ENCODE assay signal across 25 cellular contexts in genomic region chr12:3446653-3447270, GRCh38. TPM values are rescaled to one million over a fixed set of nuclear protein-coding genes. Genes with fewer than 3 reads are reported as not detected.
DNase-seq lines count a peak whose midpoint lies in the region; ATAC-seq and TF ChIP-seq lines count a peak whose summit lies in the region.
"Had no signal": no experiment of that assay in that cellular context is flagged by ENCODE, and none has a peak within 500 bp of the region (broad histone marks: within the 10 kb centered on the region; RNA-seq: fewer than 3 reads in every experiment).

No MANE protein-coding gene starts in this region.

- no peak overlapping the region for H3K14ac ChIP-seq in neuronal stem cell (ENCODE audit: low read length)

- peak overlapping the region; percentile 83 for H2BK5ac ChIP-seq in neuronal stem cell (ENCODE audit: low read length)

- H3K36me3 ChIP-seq in RWPE2 (ENCODE audit: low read depth) (no peaks in the 10 kb centered on the region), endodermal cell (ENCODE audit: control insufficient read depth, insufficient read depth, low read length) (no peaks in the 10 kb centered on the region), neuronal stem cell (replicated peaks in 1 of 2; ENCODE audit: control insufficient read depth in 2 of 2, insufficient read depth in 2 of 2, low read length in 2 of 2) (no peaks in the 10 kb centered on the region)
- H3K36me3 ChIP-seq: BE2C, BLaER1 had no signal

- peaks cover 7% of the 10 kb centered on the region for H3K27me3 Mint-ChIP-seq in endodermal cell (ENCODE audit: insufficient read depth)
- peaks cover 7% of the 10 kb centered on the region for H3K27me3 Mint-ChIP-seq in activated T-helper 2 cell treated with anti-CD3 and anti-CD28 coated beads, Interferon-gamma antibody, Interleukin-2, Interleukin-4, amounts not matched to agents 10 μg/mL and 5 μg/mL and 100 μg/mL, durations not matched to agents 14 hours and 24 hours and 36 hours (ENCODE audit: low read depth)

- peaks cover 4% of the 10 kb centered on the region for H3K4me1 Mint-ChIP-seq in endodermal cell
- H3K4me1 Mint-ChIP-seq in activated T-helper 2 cell treated with anti-CD3 and anti-CD28 coated beads, Interferon-gamma antibody, Interleukin-2, Interleukin-4, amounts not matched to agents 10 μg/mL and 5 μg/mL and 100 μg/mL, durations not matched to agents 14 hours and 24 hours and 36 hours (ENCODE audit: low read depth), result no peaks in the 10 kb centered on the region
- H3K4me1 Mint-ChIP-seq: CD14-positive monocyte; CD4-positive, alpha-beta memory T cell; CD4-positive, CD25-positive, alpha-beta regulatory T cell; CD8-positive, alpha-beta memory T cell had no signal

- H3K23ac ChIP-seq in neuronal stem cell (ENCODE audit: low read depth, low read length, poor library complexity), result no peak overlapping the region

- DNase-seq in RWPE2 (ENCODE audit: low spot score) (peak; percentile 19), endodermal cell (peak; percentile 32), neuronal stem cell (ENCODE audit: low spot score) (no peak), left cardiac atrium (no peak)
- DNase-seq in activated T-helper 2 cell treated with anti-CD3 and anti-CD28 coated beads, Interferon-gamma antibody, Interleukin-2, Interleukin-4, amounts not matched to agents 10 μg/mL and 5 μg/mL and 100 μg/mL, durations not matched to agents 14 hours and 24 hours and 36 hours (ENCODE audit: low spot score), result no peak
- DNase-seq: 8988T; ACHN; BE2C; C1 segment of cervical spinal cord; CD4-positive, alpha-beta memory T cell; CD4-positive, CD25-positive, alpha-beta regulatory T cell; CD8-positive, alpha-beta memory T cell; DMS 273 treated with DMSO at 0.1 percent for 48 hours; DMS153; DMS53; DMS79; DND-41; EL; GDM1 had no signal

- WGBS in endodermal cell (ENCODE audit: insufficient coverage in 1 of 2, insufficient read length in 1 of 2), 2 experiments, result 85 to 88% methylated on average over 11 to 12 of the region's 12 CpGs
- WGBS in neuronal stem cell (ENCODE audit: extremely low coverage in 2 of 2, insufficient read length in 2 of 2, insufficient replicate concordance in 1 of 2), 2 donors, result no CpG with 5 or more reads among the region's 12 CpGs

- intact Hi-C loops in left cardiac atrium (cut with DNase I), result no loop called here
- intact Hi-C loops in activated T-helper 2 cell treated with anti-CD3 and anti-CD28 coated beads, Interferon-gamma antibody, Interleukin-2, Interleukin-4, amounts not matched to agents 10 μg/mL and 5 μg/mL and 100 μg/mL, durations not matched to agents 14 hours and 24 hours and 36 hours (cut with micrococcal nuclease), result no loop called here

- no peak overlapping the region for H3K9ac ChIP-seq in endodermal cell (ENCODE audit: extremely low read depth, low read length, poor library complexity, severe bottlenecking)
- H3K9ac ChIP-seq in neuronal stem cell (ENCODE audit: low read depth, low read length, poor library complexity), result no peak overlapping the region
- H3K9ac ChIP-seq: BLaER1 had no signal

- peaks cover 2% of the 10 kb centered on the region for H3K9me3 Mint-ChIP-seq in endodermal cell
- H3K9me3 Mint-ChIP-seq in activated T-helper 2 cell treated with anti-CD3 and anti-CD28 coated beads, Interferon-gamma antibody, Interleukin-2, Interleukin-4, amounts not matched to agents 10 μg/mL and 5 μg/mL and 100 μg/mL, durations not matched to agents 14 hours and 24 hours and 36 hours, result no peaks in the 10 kb centered on the region
- H3K9me3 Mint-ChIP-seq: CD14-positive monocyte had no signal

- H2BK12ac ChIP-seq in neuronal stem cell (ENCODE audit: low read length), result no peak overlapping the region

- no peak overlapping the region for H3K27ac ChIP-seq in RWPE2 (ENCODE audit: poor library complexity, severe bottlenecking)
- no peak overlapping the region for H3K27ac ChIP-seq in endodermal cell (ENCODE audit: low read depth, low read length)
- H3K27ac ChIP-seq in neuronal stem cell (replicated peaks; ENCODE audit: low read length), result no peak overlapping the region
- H3K27ac ChIP-seq: BLaER1 had no signal

- peak overlapping the region; percentile 63 for H2BK15ac ChIP-seq in neuronal stem cell (ENCODE audit: low read length)

- H2AFZ ChIP-seq in neuronal stem cell (ENCODE audit: low read length), result no peak overlapping the region

- no peak for TF ChIP-seq CTCF in RWPE2 (IDR thresholded peaks at IDR 0.05; ENCODE audit: poor library complexity, severe bottlenecking)
- TF ChIP-seq CTCF in endodermal cell (conservative IDR thresholded peaks at IDR 0.05), result no peak

- ATAC-seq in RWPE2 (ENCODE audit: low read depth) (no peak), left cardiac atrium (no peak)
- ATAC-seq: GM12878 had no signal

- H3K4me3 ChIP-seq in RWPE2 (ENCODE audit: severe bottlenecking) (no peak overlapping the region), endodermal cell (ENCODE audit: low read length) (no peak overlapping the region), neuronal stem cell (ENCODE audit: low read length in 2 of 2) (no peak overlapping the region)
- H3K4me3 ChIP-seq: BLaER1, GM12878 had no signal

- no peak overlapping the region for H3K4me3 Mint-ChIP-seq in endodermal cell
- no peak overlapping the region for H3K4me3 Mint-ChIP-seq in activated T-helper 2 cell treated with anti-CD3 and anti-CD28 coated beads, Interferon-gamma antibody, Interleukin-2, Interleukin-4, amounts not matched to agents 10 μg/mL and 5 μg/mL and 100 μg/mL, durations not matched to agents 14 hours and 24 hours and 36 hours (ENCODE audit: low read depth)
- H3K4me3 Mint-ChIP-seq: CD14-positive monocyte; CD4-positive, alpha-beta memory T cell; CD4-positive, CD25-positive, alpha-beta regulatory T cell had no signal

- no peak overlapping the region for H3K18ac ChIP-seq in neuronal stem cell (ENCODE audit: low read length)

- no peaks in the 10 kb centered on the region for H3K9me3 ChIP-seq in RWPE2 (ENCODE audit: severe bottlenecking)
- H3K9me3 ChIP-seq in endodermal cell (ENCODE audit: control insufficient read depth, low read length), result no peaks in the 10 kb centered on the region
- H3K9me3 ChIP-seq in neuronal stem cell (replicated peaks in 1 of 2; ENCODE audit: control insufficient read depth in 2 of 2, insufficient read depth in 1 of 2, low read depth in 1 of 2, low read length in 2 of 2), result peaks cover 0 to 2% of the 10 kb centered on the region in 2 donors
- H3K9me3 ChIP-seq: BE2C had no signal

- H3K79me1 ChIP-seq in neuronal stem cell (ENCODE audit: low read depth, low read length), result no peaks in the 10 kb centered on the region

- H2BK120ac ChIP-seq in neuronal stem cell (ENCODE audit: low read depth, low read length), result no peak overlapping the region

- H4K91ac ChIP-seq in neuronal stem cell (ENCODE audit: low read depth, low read length, poor library complexity), result no peak overlapping the region

- H2AK5ac ChIP-seq in neuronal stem cell (ENCODE audit: low read depth, low read length), result no peak overlapping the region

- no peak overlapping the region for H3K27ac Mint-ChIP-seq in endodermal cell
- no peak overlapping the region for H3K27ac Mint-ChIP-seq in activated T-helper 2 cell treated with anti-CD3 and anti-CD28 coated beads, Interferon-gamma antibody, Interleukin-2, Interleukin-4, amounts not matched to agents 10 μg/mL and 5 μg/mL and 100 μg/mL, durations not matched to agents 14 hours and 24 hours and 36 hours
- H3K27ac Mint-ChIP-seq: CD4-positive, alpha-beta memory T cell; CD4-positive, CD25-positive, alpha-beta regulatory T cell; CD8-positive, alpha-beta memory T cell had no signal

- H3K4me1 ChIP-seq in RWPE2 (ENCODE audit: insufficient read depth, poor library complexity, severe bottlenecking) (no peaks in the 10 kb centered on the region), endodermal cell (ENCODE audit: control insufficient read depth, insufficient read depth, low read length) (peaks cover 4% of the 10 kb centered on the region), neuronal stem cell (ENCODE audit: control insufficient read depth in 2 of 2, insufficient read depth in 1 of 2, low read depth in 1 of 2, low read length in 2 of 2) (no peaks in the 10 kb centered on the region)
- H3K4me1 ChIP-seq: BE2C, BLaER1 had no signal

- no peak overlapping the region for H3K4ac ChIP-seq in neuronal stem cell (ENCODE audit: low read length)

- H3K27me3 ChIP-seq in RWPE2 (ENCODE audit: insufficient read depth, poor library complexity, severe bottlenecking) (no peaks in the 10 kb centered on the region), endodermal cell (ENCODE audit: control insufficient read depth, insufficient read depth, low read length, poor library complexity, severe bottlenecking) (no peaks in the 10 kb centered on the region), neuronal stem cell (ENCODE audit: control insufficient read depth in 3 of 3, insufficient read depth in 3 of 3, low read depth in 1 of 3, low read length in 3 of 3) (peaks cover 0 to 23% (median 0%) of the 10 kb centered on the region in 3 experiments)
- H3K27me3 ChIP-seq: BLaER1 had no signal

- no peak overlapping the region for H3K4me2 ChIP-seq in neuronal stem cell (ENCODE audit: insufficient read depth, low read length, poor library complexity, severe bottlenecking)
- H3K4me2 ChIP-seq: BLaER1 had no signal

- H3K36me3 Mint-ChIP-seq in endodermal cell (ENCODE audit: low read depth), result no peaks in the 10 kb centered on the region
- H3K36me3 Mint-ChIP-seq in activated T-helper 2 cell treated with anti-CD3 and anti-CD28 coated beads, Interferon-gamma antibody, Interleukin-2, Interleukin-4, amounts not matched to agents 10 μg/mL and 5 μg/mL and 100 μg/mL, durations not matched to agents 14 hours and 24 hours and 36 hours (ENCODE audit: low read depth), result no peaks in the 10 kb centered on the region
- H3K36me3 Mint-ChIP-seq: CD14-positive monocyte; CD4-positive, alpha-beta memory T cell; CD4-positive, CD25-positive, alpha-beta regulatory T cell; CD8-positive, alpha-beta memory T cell had no signal

- H4K8ac ChIP-seq in neuronal stem cell (ENCODE audit: low read depth, low read length), result no peak overlapping the region

RNA-seq across cellular contexts. Expression of gene PRMT8, which starts 44.2 kb away (rescaled TPM):
- total RNA-seq in endodermal cell, result under 1 TPM; 0.29 to 0.42 TPM
- polyA plus RNA-seq in endodermal cell (2013, experiment 1 of 2), result 5.3 TPM
- 4.7 TPM for polyA plus RNA-seq in endodermal cell (2013, experiment 2 of 2)
- 0.93 TPM for polyA plus RNA-seq in neuronal stem cell (2013, experiment 1 of 2)
- 0.86 TPM for polyA plus RNA-seq in neuronal stem cell (2013, experiment 2 of 2)
- total RNA-seq in left cardiac atrium, result under 1 TPM; 0.41 to 0.97 TPM
- total RNA-seq in activated T-helper 2 cell treated with anti-CD3 and anti-CD28 coated beads, Interferon-gamma antibody, Interleukin-2, Interleukin-4, amounts not matched to agents 10 μg/mL and 5 μg/mL and 100 μg/mL, durations not matched to agents 14 hours and 24 hours and 36 hours, result not detected in 2 replicates
- total RNA-seq: CD4-positive, alpha-beta memory T cell; CD4-positive, CD25-positive, alpha-beta regulatory T cell; CD8-positive, alpha-beta memory T cell; Daoy; G401; GM12878 had no signal
- polyA plus RNA-seq: AG04450; CD14-positive monocyte; CD4-positive, alpha-beta memory T cell; CD4-positive, CD25-positive, alpha-beta regulatory T cell; GM12878 had no signal

Comparison
In these comparisons a context has a peak if more than half of its experiments do, and no peak if none do; other contexts are left out.
1. DNase-seq: peak in RWPE2 (single experiment) and endodermal cell (single experiment); none in neuronal stem cell (single experiment), left cardiac atrium (single experiment) and activated T-helper 2 cell treated with anti-CD3 and anti-CD28 coated beads, Interferon-gamma antibody, Interleukin-2, Interleukin-4, amounts not matched to agents 10 μg/mL and 5 μg/mL and 100 μg/mL, durations not matched to agents 14 hours and 24 hours and 36 hours (single experiment).